In the genomic region with DNA sequence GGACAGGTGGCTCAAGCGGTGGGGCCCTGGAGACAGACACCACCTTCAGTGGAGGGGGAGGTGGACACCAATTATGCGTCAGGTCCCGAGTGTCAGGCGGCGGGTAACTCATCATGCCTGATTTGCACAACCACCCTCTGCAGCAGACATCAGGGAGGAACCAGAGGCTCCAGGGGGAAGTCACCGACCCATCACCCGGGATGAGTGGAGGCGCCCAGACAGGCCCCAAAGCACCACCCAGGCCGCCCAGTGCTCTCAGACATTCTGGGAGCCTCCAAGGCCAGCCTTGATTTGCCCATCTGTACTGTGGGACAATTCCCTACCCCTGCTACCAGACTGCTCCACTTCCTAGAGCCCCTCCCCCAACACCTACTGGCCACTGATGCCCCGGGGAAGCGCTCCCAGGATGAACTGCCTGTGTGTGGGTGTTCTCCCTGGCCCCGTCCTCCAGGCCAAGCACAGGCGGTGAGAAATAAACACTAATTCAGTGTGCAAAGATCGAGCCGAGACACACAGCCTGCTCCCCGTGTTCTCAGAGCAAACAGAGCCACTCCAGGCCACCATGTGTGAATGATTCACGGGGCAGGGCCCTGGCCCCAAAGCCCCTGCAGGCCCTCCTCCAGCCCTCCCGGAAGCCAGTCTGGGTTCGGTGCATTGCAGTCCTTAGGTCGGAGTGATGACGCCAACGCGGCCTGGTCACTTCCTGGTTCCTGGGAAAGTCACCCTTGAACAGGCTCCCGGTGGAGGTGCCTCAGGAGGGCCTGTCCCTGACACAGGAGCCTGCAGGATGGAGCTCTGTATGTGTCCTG, we compare ENCODE assay signal across 8 cellular contexts.
DNase-seq lines count a peak whose midpoint lies in the region; ATAC-seq and TF ChIP-seq lines count a peak whose summit lies in the region.

No MANE protein-coding gene starts in this region.

- H3K4me1 Mint-ChIP-seq in MCF 10A (ENCODE audit: insufficient read depth, unreplicated experiment) = no peaks in the 10 kb centered on the region
- peaks cover 74% of the 10 kb centered on the region for H3K4me1 Mint-ChIP-seq in nephron progenitor cell

- TF ChIP-seq POLR2A in breast epithelium (IDR thresholded peaks at IDR 0.05) = no peak

- H3K4me3 Mint-ChIP-seq in MCF 10A (ENCODE audit: unreplicated experiment) (no peak overlapping the region), nephron progenitor cell (no peak overlapping the region)

- no peaks in the 10 kb centered on the region for H3K36me3 ChIP-seq in breast epithelium

- no peaks in the 10 kb centered on the region for H3K27me3 Mint-ChIP-seq in MCF 10A (ENCODE audit: insufficient read depth, unreplicated experiment)
- no peaks in the 10 kb centered on the region for H3K27me3 Mint-ChIP-seq in nephron progenitor cell (ENCODE audit: low read depth, poor library complexity)

- CTCF ChIA-PET in MCF 10A (lab: Yijun Ruan, JAX) = interaction anchor here (0.6 kb wide), 1 partner anchor 635 kb away, joined by 3 read pairs; no protein-coding TSS in a partner anchor

- BruUV-seq in MCF 10A (replicated peaks; lab: Mats Ljungman, UMichigan) = no TSS peak

- peak; percentile 67 to 79 for DNase-seq in breast epithelium (ENCODE audit: low spot score in 2 of 2)
- no peak for DNase-seq in MCF 10A (ENCODE audit: unreplicated experiment)
- peak; percentile 96 for DNase-seq in fibroblast of villous mesenchyme (ENCODE audit: low read depth)
- peak; percentile 51 for DNase-seq in nephron progenitor cell
- no peak for DNase-seq in NCI-H345 (lab: John Stamatoyannopoulos, UW)

- no peak overlapping the region for H3K27ac Mint-ChIP-seq in MCF 10A (ENCODE audit: low read depth, unreplicated experiment)
- peak overlapping the region; percentile 64 for H3K27ac Mint-ChIP-seq in nephron progenitor cell

- POLR2A ChIA-PET in MCF 10A (lab: Yijun Ruan, JAX) = no interaction called here

- H3K9me3 ChIP-seq in breast epithelium = no peaks in the 10 kb centered on the region

- H3K36me3 Mint-ChIP-seq in MCF 10A (ENCODE audit: insufficient read depth, unreplicated experiment) (no peaks in the 10 kb centered on the region), nephron progenitor cell (ENCODE audit: low read depth) (no peaks in the 10 kb centered on the region)

- H3K4me1 ChIP-seq in breast epithelium = peaks cover 10 to 27% of the 10 kb centered on the region in 2 donors

- intact Hi-C loops in breast epithelium (cut with DNase I; ENCODE audit: low total_unique reads) = no loop called here
- intact Hi-C loops in MCF 10A (cut with micrococcal nuclease) = no loop called here

- H3K4me3 ChIP-seq in breast epithelium (peak overlapping the region in 1 of 3 donors; percentile 37), fibroblast of villous mesenchyme (ENCODE audit: low read depth, low read length) (no peak overlapping the region)

- no peaks in the 10 kb centered on the region for H3K27me3 ChIP-seq in breast epithelium

- TF ChIP-seq CTCF in breast epithelium (IDR thresholded peaks at IDR 0.05) (no peak), MCF 10A (IDR thresholded peaks at IDR 0.05; ENCODE audit: unreplicated experiment) (no peak), fibroblast of villous mesenchyme (IDR thresholded peaks at IDR 0.05; ENCODE audit: insufficient read depth, low read depth, low read length) (no peak), nephron progenitor cell (IDR thresholded peaks at IDR 0.05) (no peak)

- no peak for ATAC-seq in HG03039 (IDR thresholded peaks at IDR 0.05; ENCODE audit: unreplicated experiment)
- ATAC-seq in GM18870 (IDR thresholded peaks at IDR 0.05; ENCODE audit: unreplicated experiment) = no peak
- ATAC-seq in GM21619 (IDR thresholded peaks at IDR 0.05; ENCODE audit: unreplicated experiment) = no peak

- peak overlapping the region; percentile 89 to 95 for H3K27ac ChIP-seq in breast epithelium

- H3K9me3 Mint-ChIP-seq in MCF 10A (ENCODE audit: unreplicated experiment) (no peaks in the 10 kb centered on the region), nephron progenitor cell (no peaks in the 10 kb centered on the region)

Comparison
In these comparisons a context has a peak if more than half of its experiments do, and no peak if none do; other contexts are left out.
1. DNase-seq: peak in breast epithelium (2 of 2), fibroblast of villous mesenchyme (single experiment) and nephron progenitor cell (single experiment); none in MCF 10A (single experiment) and NCI-H345 (single experiment).